In the genomic region with DNA sequence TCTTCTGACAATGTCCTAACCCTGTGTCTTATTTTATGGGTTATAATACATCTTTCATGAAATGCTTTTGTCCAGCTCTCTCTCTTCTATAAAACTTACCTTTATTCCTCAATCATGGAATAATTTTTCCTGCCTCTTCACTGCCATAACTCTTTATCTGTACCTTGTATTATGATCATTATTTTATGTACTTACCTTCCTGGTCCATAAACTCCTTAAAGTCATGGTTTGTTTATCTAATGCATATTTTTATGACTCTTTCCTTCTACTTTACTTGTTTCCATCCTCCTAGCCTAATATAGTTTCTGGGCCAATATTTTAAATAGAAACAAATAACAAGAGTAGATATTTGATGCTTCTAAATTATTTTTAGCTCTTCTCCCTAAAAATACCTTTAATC, we compare ENCODE assay signal across 15 cellular contexts.
DNase-seq lines count a peak whose midpoint lies in the region; ATAC-seq and TF ChIP-seq lines count a peak whose summit lies in the region.
"Had no signal": no experiment of that assay in that cellular context is flagged by ENCODE, and none has a peak within 500 bp of the region (broad histone marks: within the 10 kb centered on the region; RNA-seq: fewer than 3 reads in every experiment).

No MANE protein-coding gene starts in this region.

- peak overlapping the region; percentile 28 to 67 for H3K27ac ChIP-seq in right atrium auricular region
- H3K27ac ChIP-seq in trophoblast cell (ENCODE audit: low read depth, low read length), result no peak overlapping the region
- H3K27ac ChIP-seq: KMS-11 had no signal

- H3K4me3 ChIP-seq in right atrium auricular region (no peak overlapping the region), trophoblast cell (ENCODE audit: low read depth, low read length) (no peak overlapping the region)
- H3K4me3 ChIP-seq: MG63 had no signal

- no peak overlapping the region for H2AK5ac ChIP-seq in trophoblast cell (ENCODE audit: low read length)

- no peak overlapping the region for H3K4me3 Mint-ChIP-seq in activated T-helper 17 cell treated with anti-CD3 and anti-CD28 coated beads, Interleukin-2, amount 50 U/mL, for 72 hours
- H3K4me3 Mint-ChIP-seq: CD4-positive, CD25-positive, alpha-beta regulatory T cell had no signal

- no peak overlapping the region for H3K23ac ChIP-seq in trophoblast cell (ENCODE audit: low read length)

- no peaks in the 10 kb centered on the region for H3K9me3 Mint-ChIP-seq in activated T-helper 17 cell treated with anti-CD3 and anti-CD28 coated beads, Interleukin-2, amount 50 U/mL, for 72 hours

- no peak overlapping the region for H4K91ac ChIP-seq in trophoblast cell (ENCODE audit: low read depth, low read length)

- H2BK5ac ChIP-seq in trophoblast cell (ENCODE audit: low read depth, low read length, poor library complexity), result no peak overlapping the region

- ATAC-seq in left ventricle myocardium superior (no peak), left colon (peak; percentile 84), GM21381 (IDR thresholded peaks at IDR 0.05; ENCODE audit: unreplicated experiment) (no peak)
- no peak for ATAC-seq in activated T-helper 17 cell treated with anti-CD3 and anti-CD28 coated beads, Interleukin-2, amount 50 U/mL, for 72 hours (replicated peaks)

- no peak for TF ChIP-seq CTCF in right atrium auricular region (IDR thresholded peaks at IDR 0.05)

- H3K14ac ChIP-seq in trophoblast cell (ENCODE audit: low read length), result no peak overlapping the region

- H3K36me3 Mint-ChIP-seq in activated T-helper 17 cell treated with anti-CD3 and anti-CD28 coated beads, Interleukin-2, amount 50 U/mL, for 72 hours (ENCODE audit: low read depth), result peaks cover 99% of the 10 kb centered on the region

- no peak overlapping the region for H4K12ac ChIP-seq in trophoblast cell (ENCODE audit: low read depth, low read length)

- no peak overlapping the region for H2BK120ac ChIP-seq in trophoblast cell (ENCODE audit: insufficient read depth, low read length, poor library complexity)

- no peaks in the 10 kb centered on the region for H3K79me2 ChIP-seq in trophoblast cell (ENCODE audit: control insufficient read depth, insufficient read depth, low read length, poor library complexity)

- intact Hi-C loops in left ventricle myocardium superior (cut with micrococcal nuclease) (no loop called here), left colon (cut with DNase I, micrococcal nuclease) (loop anchor here in 1 of 2 donors (10.0 kb wide), 1 partner anchor 71 kb away; no protein-coding TSS in a partner anchor)

- H3K27me3 ChIP-seq in right atrium auricular region (no peaks in the 10 kb centered on the region), trophoblast cell (ENCODE audit: insufficient read depth, low read length) (no peaks in the 10 kb centered on the region)
- H3K27me3 ChIP-seq: MG63 had no signal

- H3K4me1 Mint-ChIP-seq in activated T-helper 17 cell treated with anti-CD3 and anti-CD28 coated beads, Interleukin-2, amount 50 U/mL, for 72 hours, result peaks cover 24% of the 10 kb centered on the region

- H4K8ac ChIP-seq in trophoblast cell (ENCODE audit: low read depth, low read length), result no peak overlapping the region

- H3K18ac ChIP-seq in trophoblast cell (ENCODE audit: low read length), result no peak overlapping the region

- H3K9ac ChIP-seq in trophoblast cell (ENCODE audit: low read length), result no peak overlapping the region
- H3K9ac ChIP-seq: KMS-11 had no signal

- no peak overlapping the region for H3K4ac ChIP-seq in trophoblast cell (ENCODE audit: low read depth, low read length)

- H3K27me3 Mint-ChIP-seq in activated T-helper 17 cell treated with anti-CD3 and anti-CD28 coated beads, Interleukin-2, amount 50 U/mL, for 72 hours, result no peaks in the 10 kb centered on the region
- H3K27me3 Mint-ChIP-seq: CD4-positive, CD25-positive, alpha-beta regulatory T cell had no signal

- H3K4me2 ChIP-seq in trophoblast cell (ENCODE audit: low read length), result no peak overlapping the region
- H3K4me2 ChIP-seq: KMS-11 had no signal

- peaks cover 64% of the 10 kb centered on the region for H3K36me3 ChIP-seq in right atrium auricular region
- H3K36me3 ChIP-seq in trophoblast cell (ENCODE audit: control insufficient read depth in 1 of 2, insufficient read depth in 2 of 2, low read length in 2 of 2), result peaks cover 10 to 17% of the 10 kb centered on the region in 2 experiments

- H3K27ac Mint-ChIP-seq in activated T-helper 17 cell treated with anti-CD3 and anti-CD28 coated beads, Interleukin-2, amount 50 U/mL, for 72 hours, result peak overlapping the region; percentile 37

- H3K9me3 ChIP-seq in right atrium auricular region (no peaks in the 10 kb centered on the region), trophoblast cell (ENCODE audit: insufficient read depth, low read depth, low read length) (no peaks in the 10 kb centered on the region)
- H3K9me3 ChIP-seq: MG63 had no signal

- H3K79me1 ChIP-seq in trophoblast cell (ENCODE audit: low read length), result no peaks in the 10 kb centered on the region

- DNase-seq in right atrium auricular region (ENCODE audit: low spot score), result no peak
- no peak for DNase-seq in left ventricle myocardium superior
- no peak for DNase-seq in left colon
- no peak for DNase-seq in trophoblast cell
- no peak for DNase-seq in putamen (ENCODE audit: low spot score)
- DNase-seq in NCI-H526 treated with DMSO at 0.1 percent for 48 hours (lab: John Stamatoyannopoulos, UW), result no peak
- DNase-seq: CD4-positive, CD25-positive, alpha-beta regulatory T cell; DMS 273 treated with DMSO at 0.1 percent for 48 hours; GOT3; MG63; NCI-H1092 treated with DMSO at 0.1 percent for 48 hours; NCI-H1694 had no signal

- H2AFZ ChIP-seq in trophoblast cell (ENCODE audit: insufficient read depth, low read length, poor library complexity), result no peak overlapping the region

- peaks cover 0 to 52% of the 10 kb centered on the region in 2 donors for H3K4me1 ChIP-seq in right atrium auricular region
- H3K4me1 ChIP-seq in trophoblast cell (ENCODE audit: control insufficient read depth in 1 of 2, insufficient read depth in 2 of 2, low read length in 2 of 2), result no peaks in the 10 kb centered on the region

- no peak overlapping the region for H2BK12ac ChIP-seq in trophoblast cell (ENCODE audit: low read length)
